In genomic region chr3:65013053-65013452, GRCh38 we compare ENCODE assay signal across 8 cellular contexts.
"Had no signal": no experiment of that assay in that cellular context is flagged by ENCODE, and none has a peak within 500 bp of the region (broad histone marks: within the 10 kb centered on the region; RNA-seq: fewer than 3 reads in every experiment).

No MANE protein-coding gene starts in this region.

- H3K9me3 Mint-ChIP-seq: GM23338, H9 had no signal

- DNase-seq: H9, HFFc6 had no signal

- H3K4me1 Mint-ChIP-seq: GM23338, H9, IgD-negative memory B cell had no signal

- H3K27ac ChIP-seq: HL-60 had no signal

- H3K27ac Mint-ChIP-seq: GM23338, H9, HFFc6, IgD-negative memory B cell had no signal

- H3K4me3 ChIP-seq: GM23338 had no signal

- H3K27me3 Mint-ChIP-seq: IgD-negative memory B cell had no signal

- H3K36me3 Mint-ChIP-seq: IgD-negative memory B cell had no signal

- H3K4me3 Mint-ChIP-seq: GM23338, H9, HFFc6, IgD-negative memory B cell had no signal

- FAIRE-seq: H1, H54, HepG2 had no signal
